6 cellular contexts compared by ENCODE assay signal in the genomic region with DNA sequence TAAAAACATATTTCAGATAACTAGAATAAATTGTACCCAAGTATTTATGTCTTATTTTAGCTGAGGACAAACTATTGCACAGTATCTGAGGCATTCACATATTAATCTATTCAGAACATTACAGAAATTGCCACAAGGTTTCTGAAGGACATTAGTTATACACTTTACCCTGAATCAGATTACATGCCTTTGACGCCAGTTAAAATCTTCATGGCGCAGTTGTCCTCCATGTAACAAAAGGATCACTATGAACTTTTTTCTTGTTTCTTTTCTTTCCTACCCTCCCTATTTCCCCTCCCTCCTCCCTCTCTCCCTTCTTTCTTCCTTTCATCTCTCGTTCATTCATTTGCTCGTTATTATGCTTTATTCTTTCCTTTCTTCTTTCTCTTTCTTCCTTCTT.
"Had no signal": no experiment of that assay in that cellular context is flagged by ENCODE, and none has a peak within 500 bp of the region (broad histone marks: within the 10 kb centered on the region; RNA-seq: fewer than 3 reads in every experiment).

No MANE protein-coding gene starts in this region.

- DNase-seq: IMR-90, KBM-7, KG1 had no signal

- ATAC-seq: K562 had no signal

- H3K27ac ChIP-seq: HL-60 had no signal

- FAIRE-seq: HTR-8/SVneo, K562 had no signal

- H3K4me3 ChIP-seq: K562 had no signal
